Comparison of ENCODE assay signal across 1 cellular context in genomic region chrX:124132437-124132836, GRCh38.
TF ChIP-seq lines count a peak whose summit lies in the region.
"Not testable (repeated sequence)": the region's sequence is repeated elsewhere in the genome, so short reads cannot be mapped to it uniquely, and the experiment has no call there.

No MANE protein-coding gene starts in this region.

- H3K9me3 ChIP-seq in HEK293 (ENCODE audit: control insufficient read depth, insufficient read depth, low read depth, low read length) = not testable (repeated sequence)

- not testable (repeated sequence) for H3K27ac ChIP-seq in HEK293 (ENCODE audit: extremely low read depth, low read depth, low read length)

- CTCF ChIA-PET in HEK293 (lab: Yijun Ruan, JAX) = not testable (repeated sequence)

- H3K4me3 ChIP-seq in HEK293 (ENCODE audit: low read depth, low read length) = not testable (repeated sequence)

- H3K4me1 ChIP-seq in HEK293 (ENCODE audit: control insufficient read depth, insufficient read depth, low read length) = not testable (repeated sequence)

- not testable (repeated sequence) for H3K36me3 ChIP-seq in HEK293 (ENCODE audit: control insufficient read depth in 2 of 2, insufficient read depth in 1 of 2, low read length in 2 of 2)

- POLR2A ChIA-PET in HEK293 (lab: Yijun Ruan, JAX) = not testable (repeated sequence)

- not testable (repeated sequence) for TF ChIP-seq CTCF in HEK293 (tag by site-specific recombination; IDR thresholded peaks at IDR 0.05)

TF ChIP-seq in HEK293, 187 proteins besides CTCF, POLR2A, EP300 and RAD21:
- TF ChIP-seq PRDM1 (tag by site-specific recombination; IDR thresholded peaks at IDR 0.05) = peak; percentile 90
